Comparison of ENCODE assay signal across 9 cellular contexts in the genomic region with DNA sequence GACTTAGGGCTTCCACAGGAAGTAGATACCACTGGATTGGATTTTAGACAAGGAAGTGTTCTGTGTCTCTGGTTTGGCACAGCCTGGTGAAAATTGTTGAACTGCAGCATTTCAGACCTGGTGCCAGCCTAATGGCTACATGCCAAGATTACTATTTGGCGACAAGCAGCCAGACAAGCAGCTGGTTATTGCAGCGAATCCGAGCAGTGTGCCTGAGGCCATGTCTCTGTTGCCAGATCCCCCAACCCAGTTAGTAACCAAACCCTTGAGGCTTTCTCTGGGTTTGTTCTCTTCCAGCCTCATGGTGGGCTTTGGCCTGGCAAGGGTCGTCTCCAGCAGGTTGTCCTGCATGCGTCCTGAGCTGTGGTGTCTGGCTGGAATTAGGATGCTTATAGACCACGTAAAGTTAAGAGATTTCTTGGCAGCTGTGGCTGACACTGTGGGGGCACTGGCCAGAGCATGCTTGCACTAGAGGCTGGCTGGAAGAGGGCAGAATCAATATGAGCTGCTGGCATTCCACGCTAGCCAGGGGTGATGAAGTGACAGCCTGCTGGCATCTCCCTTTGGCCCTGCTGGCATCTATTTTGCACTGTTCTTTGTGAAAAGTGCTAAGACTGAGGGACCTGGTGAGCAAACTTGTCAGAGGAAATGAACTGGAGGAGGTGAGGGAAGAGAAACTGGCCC.
A peak's percentile ranks its signal among the peaks of the same experiment; 100 is the strongest.
DNase-seq lines count a peak whose midpoint lies in the region; ATAC-seq and TF ChIP-seq lines count a peak whose summit lies in the region.
"Had no signal": no experiment of that assay in that cellular context is flagged by ENCODE, and none has a peak within 500 bp of the region (broad histone marks: within the 10 kb centered on the region; RNA-seq: fewer than 3 reads in every experiment).

No MANE protein-coding gene starts in this region.

- H3K4me1 ChIP-seq in PC-3 (ENCODE audit: insufficient read depth, low read length) (peaks cover 9% of the 10 kb centered on the region), parathyroid adenoma (peaks cover 3% of the 10 kb centered on the region), Peyer's patch (no peaks in the 10 kb centered on the region)

- no peak for TF ChIP-seq POLR2A in Peyer's patch (IDR thresholded peaks at IDR 0.05)

- ATAC-seq in PC-3 (no peak; the same call in 1 of the 2 replicates), Right ventricle myocardium inferior (peak; percentile 74), GM18861 (IDR thresholded peaks at IDR 0.05; ENCODE audit: unreplicated experiment) (no peak), esophagus mucosa (no peak), HG03520 (IDR thresholded peaks at IDR 0.05; ENCODE audit: unreplicated experiment) (no peak)

- no peaks in the 10 kb centered on the region for H3K27me3 ChIP-seq in PC-3 (ENCODE audit: low read length)
- no peaks in the 10 kb centered on the region for H3K27me3 ChIP-seq in parathyroid adenoma (ENCODE audit: control insufficient read depth, insufficient read depth, low read length)
- no peaks in the 10 kb centered on the region for H3K27me3 ChIP-seq in Peyer's patch

- H3K9me3 ChIP-seq in PC-3 (ENCODE audit: low read length) (no peaks in the 10 kb centered on the region), parathyroid adenoma (ENCODE audit: control insufficient read depth, low read length) (no peaks in the 10 kb centered on the region), Peyer's patch (no peaks in the 10 kb centered on the region)

- H3K4me3 ChIP-seq in PC-3 (ENCODE audit: low read length) (no peak overlapping the region), parathyroid adenoma (ENCODE audit: low read depth, low read length) (no peak overlapping the region), Peyer's patch (no peak overlapping the region)

- H3K9ac ChIP-seq in PC-3 (ENCODE audit: low read length) = no peak overlapping the region
- no peak overlapping the region for H3K9ac ChIP-seq in parathyroid adenoma

- H3K36me3 ChIP-seq in PC-3 (ENCODE audit: low read depth, low read length) (no peaks in the 10 kb centered on the region), parathyroid adenoma (ENCODE audit: control insufficient read depth, insufficient read depth, low read length) (no peaks in the 10 kb centered on the region), Peyer's patch (no peaks in the 10 kb centered on the region)

- CTCF ChIA-PET in PC-3 (lab: Charles Lee) = no interaction called here

- no peaks in the 10 kb centered on the region for H3K79me2 ChIP-seq in PC-3 (ENCODE audit: low read length)
- H3K79me2 ChIP-seq in parathyroid adenoma = no peaks in the 10 kb centered on the region

- H3K27ac ChIP-seq in PC-3 (ENCODE audit: low read length) (no peak overlapping the region), parathyroid adenoma (no peak overlapping the region), Peyer's patch (no peak overlapping the region)

- POLR2A ChIA-PET in PC-3 (lab: Charles Lee; ENCODE audit: unreplicated experiment) = no interaction called here

- H3K4me2 ChIP-seq in PC-3 (ENCODE audit: low read length) (peak overlapping the region; percentile 29), parathyroid adenoma (ENCODE audit: low read length) (no peak overlapping the region)

- TF ChIP-seq CTCF in PC-3 (conservative IDR thresholded peaks at IDR 0.05; ENCODE audit: low read depth, low read length) (no peak), parathyroid adenoma (IDR thresholded peaks at IDR 0.05) (no peak), Peyer's patch (IDR thresholded peaks at IDR 0.05) (no peak)

- intact Hi-C loops in PC-3 (cut with micrococcal nuclease) = no loop called here
- intact Hi-C loops in Right ventricle myocardium inferior (cut with DNase I) = no loop called here

- no peaks in the 10 kb centered on the region for H3F3A ChIP-seq in PC-3 (ENCODE audit: low read length, unreplicated experiment)

- H2AFZ ChIP-seq in PC-3 (ENCODE audit: low read length) (peak overlapping the region; percentile 56), parathyroid adenoma (peak overlapping the region; percentile 30)

- no peaks in the 10 kb centered on the region for H3K9me2 ChIP-seq in PC-3 (replicated peaks; ENCODE audit: low read length)

- no peaks in the 10 kb centered on the region for H4K20me1 ChIP-seq in PC-3 (ENCODE audit: low read length)

- BruUV-seq in PC-3 (replicated peaks; lab: Mats Ljungman, UMichigan) = no TSS peak

- DNase-seq in Daoy (ENCODE audit: low read depth) = peak; percentile 9
- DNase-seq in PC-3 = peak; percentile 63
- no peak for DNase-seq in Right ventricle myocardium inferior (ENCODE audit: missing footprints)
- DNase-seq in Peyer's patch = no peak
- DNase-seq: NCI-H510A had no signal

Comparison
In these comparisons a context has a peak if more than half of its experiments do, and no peak if none do; other contexts are left out.
1. DNase-seq: peak in Daoy (single experiment) and PC-3 (single experiment); none in Right ventricle myocardium inferior (single experiment) and Peyer's patch (0 of 3).